ENCODE assay signal across 21 cellular contexts in genomic region chr18:73677458-73677857, GRCh38.
DNase-seq lines count a peak whose midpoint lies in the region; ATAC-seq, FAIRE-seq and TF ChIP-seq lines count a peak whose summit lies in the region.
"Had no signal": no experiment of that assay in that cellular context is flagged by ENCODE, and none has a peak within 500 bp of the region (broad histone marks: within the 10 kb centered on the region; RNA-seq: fewer than 3 reads in every experiment).

No MANE protein-coding gene starts in this region.

- H3K36me3 ChIP-seq in breast epithelium, result no peaks in the 10 kb centered on the region
- H3K36me3 ChIP-seq in small intestine (ENCODE audit: control insufficient read depth in 2 of 2, insufficient read depth in 2 of 2, low read length in 2 of 2), result no peaks in the 10 kb centered on the region

- no peak overlapping the region for H3K4me3 Mint-ChIP-seq in MCF 10A (ENCODE audit: unreplicated experiment)
- H3K4me3 Mint-ChIP-seq: B cell; CD4-positive, alpha-beta T cell had no signal

- H3K36me3 Mint-ChIP-seq in MCF 10A (ENCODE audit: insufficient read depth, unreplicated experiment), result no peaks in the 10 kb centered on the region

- FAIRE-seq in small intestine (lab: Jason Lieb, UNC), result peak; percentile 10
- FAIRE-seq: GM12892, GM19239, H54 had no signal

- H3K9me3 ChIP-seq in breast epithelium (no peaks in the 10 kb centered on the region), small intestine (ENCODE audit: control insufficient read depth, low read depth) (no peaks in the 10 kb centered on the region)

- H3K4me3 ChIP-seq in breast epithelium (no peak overlapping the region), small intestine (ENCODE audit: low read depth in 1 of 2, low read length in 2 of 2) (no peak overlapping the region)
- H3K4me3 ChIP-seq: GM23248 had no signal

- peaks cover 2% of the 10 kb centered on the region for H3K9me3 Mint-ChIP-seq in MCF 10A (ENCODE audit: unreplicated experiment)
- H3K9me3 Mint-ChIP-seq: CD4-positive, alpha-beta T cell had no signal

- intact Hi-C loops in MCF 10A (cut with micrococcal nuclease) (no loop called here), breast epithelium (cut with DNase I; ENCODE audit: low total_unique reads) (no loop called here)

- no peak for TF ChIP-seq POLR2A in breast epithelium (IDR thresholded peaks at IDR 0.05)

- DNase-seq in MCF 10A (ENCODE audit: unreplicated experiment) (peak; percentile 28), breast epithelium (ENCODE audit: low spot score in 2 of 2) (no peak), fibroblast of gingiva (ENCODE audit: low read depth) (peak; percentile 59), kidney glomerular epithelial cell (lab: John Stamatoyannopoulos, UW) (peak; percentile 6), small intestine (no peak), DMS53 treated with DMSO at 0.1 percent for 48 hours (lab: John Stamatoyannopoulos, UW; ENCODE audit: unreplicated experiment) (no peak), DMS79 treated with DMSO at 0.1 percent for 48 hours (lab: John Stamatoyannopoulos, UW) (no peak)
- DNase-seq: 8988T; C1 segment of cervical spinal cord; Calu3; CD4-positive, alpha-beta T cell; DMS 273 treated with DMSO at 0.1 percent for 48 hours; DMS79; GDM1; GM23248 had no signal

- no peaks in the 10 kb centered on the region for H3K4me1 ChIP-seq in breast epithelium
- H3K4me1 ChIP-seq in small intestine (ENCODE audit: control insufficient read depth in 2 of 2, insufficient read depth in 1 of 2, low read depth in 1 of 2, low read length in 1 of 2), result no peaks in the 10 kb centered on the region

- CTCF ChIA-PET in MCF 10A (lab: Yijun Ruan, JAX), result no interaction called here

- H3K27me3 ChIP-seq in breast epithelium, result no peaks in the 10 kb centered on the region
- no peaks in the 10 kb centered on the region for H3K27me3 ChIP-seq in small intestine (ENCODE audit: control insufficient read depth in 2 of 2, insufficient read depth in 2 of 2, low read length in 2 of 2)

- H3K27me3 Mint-ChIP-seq in MCF 10A (ENCODE audit: insufficient read depth, unreplicated experiment), result no peaks in the 10 kb centered on the region
- H3K27me3 Mint-ChIP-seq: B cell; CD4-positive, alpha-beta T cell had no signal

- H3K27ac ChIP-seq in breast epithelium, result no peak overlapping the region
- H3K27ac ChIP-seq in small intestine (ENCODE audit: low read depth in 1 of 2, low read length in 1 of 2), result no peak overlapping the region
- H3K27ac ChIP-seq: GM23248 had no signal

- peaks cover 21% of the 10 kb centered on the region for H3K4me1 Mint-ChIP-seq in MCF 10A (ENCODE audit: insufficient read depth, unreplicated experiment)
- H3K4me1 Mint-ChIP-seq: B cell had no signal

- no peak overlapping the region for H3K27ac Mint-ChIP-seq in MCF 10A (ENCODE audit: low read depth, unreplicated experiment)
- H3K27ac Mint-ChIP-seq: B cell; CD4-positive, alpha-beta T cell had no signal

- TF ChIP-seq CTCF in MCF 10A (IDR thresholded peaks at IDR 0.05; ENCODE audit: unreplicated experiment) (no peak), breast epithelium (IDR thresholded peaks at IDR 0.05) (no peak)

- POLR2A ChIA-PET in MCF 10A (lab: Yijun Ruan, JAX), result no interaction called here

- no TSS peak for BruUV-seq in MCF 10A (replicated peaks; lab: Mats Ljungman, UMichigan)

- no peak for ATAC-seq in HG02798 (IDR thresholded peaks at IDR 0.05; ENCODE audit: poor library complexity, unreplicated experiment)
- ATAC-seq: HCT116 had no signal

Comparison
In these comparisons a context has a peak if more than half of its experiments do, and no peak if none do; other contexts are left out.
1. DNase-seq: peak in MCF 10A (single experiment), fibroblast of gingiva (single experiment) and kidney glomerular epithelial cell (single experiment); none in breast epithelium (0 of 2), small intestine (single experiment), DMS53 treated with DMSO at 0.1 percent for 48 hours (single experiment) and DMS79 treated with DMSO at 0.1 percent for 48 hours (single experiment).